8 cellular contexts compared by ENCODE assay signal in the genomic region with DNA sequence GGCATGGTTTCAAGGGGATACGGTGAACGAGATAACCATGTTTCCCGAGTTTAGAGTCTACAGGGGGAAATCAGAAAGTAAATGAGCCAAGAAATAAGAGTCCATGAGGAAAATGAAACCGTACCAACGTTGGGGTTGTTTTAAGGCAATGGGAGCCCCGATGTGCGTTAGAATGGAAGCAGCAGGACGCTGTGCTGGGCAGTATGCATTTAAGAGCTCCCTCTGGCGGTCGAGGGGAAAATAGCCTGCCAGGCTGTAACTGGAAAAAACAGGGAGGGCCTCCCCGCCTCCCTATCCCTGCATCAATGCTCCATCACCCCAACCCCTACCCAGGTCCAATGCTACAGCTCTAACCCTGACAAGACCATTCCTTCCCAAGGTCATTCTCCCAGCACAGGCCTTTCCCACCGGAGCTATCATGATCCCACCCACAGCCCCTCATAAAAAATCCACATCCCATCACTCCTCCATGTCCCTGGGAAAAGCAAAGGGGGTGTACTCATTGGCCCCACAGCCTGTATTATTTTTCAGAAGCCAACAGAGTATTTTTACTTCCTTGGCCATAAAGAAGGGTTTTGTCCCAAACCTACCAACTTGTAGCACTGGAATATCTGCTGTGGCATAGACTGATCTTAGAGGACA.
A peak's percentile ranks its signal among the peaks of the same experiment; 100 is the strongest.
DNase-seq lines count a peak whose midpoint lies in the region; ATAC-seq and TF ChIP-seq lines count a peak whose summit lies in the region.

No MANE protein-coding gene starts in this region.

- ATAC-seq in HG03139 (IDR thresholded peaks at IDR 0.05; ENCODE audit: unreplicated experiment): no peak

- H2AFZ ChIP-seq in OCI-LY3 (ENCODE audit: low read depth, low read length): no peak overlapping the region

- H3K27me3 ChIP-seq in OCI-LY3 (ENCODE audit: low read depth, low read length): peaks cover 15% of the 10 kb centered on the region

- H3K9ac ChIP-seq in OCI-LY3 (ENCODE audit: low read length): no peak overlapping the region

- no peak overlapping the region for H3K27ac ChIP-seq in OCI-LY3 (ENCODE audit: low read length)

- no peaks in the 10 kb centered on the region for H4K20me1 ChIP-seq in OCI-LY3 (ENCODE audit: insufficient read depth, low read length)

- H3K36me3 ChIP-seq in OCI-LY3 (replicated peaks; ENCODE audit: low read depth, low read length): no peaks in the 10 kb centered on the region

- no peak overlapping the region for H3K4me3 ChIP-seq in OCI-LY3 (ENCODE audit: low read length)

- H3K9me3 ChIP-seq in OCI-LY3 (ENCODE audit: insufficient read depth, low read length): no peaks in the 10 kb centered on the region

- H3K79me2 ChIP-seq in OCI-LY3 (ENCODE audit: low read length): no peaks in the 10 kb centered on the region

- peak; percentile 58 for DNase-seq in COLO829 (ENCODE audit: low spot score)
- DNase-seq in HEK293T (ENCODE audit: extremely low spot score): peak; percentile 76
- peak; percentile 25 for DNase-seq in activated naive CD4-positive, alpha-beta T cell treated with anti-CD3 and anti-CD28 coated beads, Interleukin-2, amount 50 U/mL, for 16 hours
- peak in 27 of 51 donors; percentile 2 to 61 (median 11) for DNase-seq in hypothalamus (lab: John Stamatoyannopoulos, UW)
- peak; percentile 63 for DNase-seq in stimulated activated CD4-positive, alpha-beta T cell treated with anti-CD3 and anti-CD28 coated beads, Interleukin-15, amount 100 ng/mL, for 24 hours
- DNase-seq in GOT3 (lab: John Stamatoyannopoulos, UW): no peak

- CTCF ChIA-PET in HEK293T (lab: Yijun Ruan, JAX): interaction anchor here (0.5 to 4.1 kb wide), 11 partner anchors 12 to 1460 kb away, joined by 3 to 32 read pairs (median 3); a partner anchor contains a TSS

- no peaks in the 10 kb centered on the region for H3K4me1 ChIP-seq in OCI-LY3 (ENCODE audit: low read length)

- H3K4me2 ChIP-seq in OCI-LY3 (ENCODE audit: low read length): no peak overlapping the region

- POLR2A ChIA-PET in HEK293T (lab: Yijun Ruan, JAX): no interaction called here

- peak; percentile 79 for TF ChIP-seq CTCF in OCI-LY3 (IDR thresholded peaks at IDR 0.05; ENCODE audit: low read depth, low read length)

TF ChIP-seq in HEK293T, 16 proteins besides CTCF, POLR2A, EP300 and RAD21:
- TF ChIP-seq ZNF384 (IDR thresholded peaks at IDR 0.05): no peak
- TF ChIP-seq FOXK2 (IDR thresholded peaks at IDR 0.05): no peak
- TF ChIP-seq L3MBTL2 (conservative IDR thresholded peaks at IDR 0.05): no peak
- TF ChIP-seq LEF1 (IDR thresholded peaks at IDR 0.05; ENCODE audit: borderline replicate concordance): no peak
- no peak for TF ChIP-seq HDGF (IDR thresholded peaks at IDR 0.05; ENCODE audit: borderline replicate concordance)
- TF ChIP-seq ELF4 (IDR thresholded peaks at IDR 0.05): no peak
- no peak for TF ChIP-seq FOXM1 (IDR thresholded peaks at IDR 0.05; ENCODE audit: borderline replicate concordance)
- TF ChIP-seq, protein P1, sequence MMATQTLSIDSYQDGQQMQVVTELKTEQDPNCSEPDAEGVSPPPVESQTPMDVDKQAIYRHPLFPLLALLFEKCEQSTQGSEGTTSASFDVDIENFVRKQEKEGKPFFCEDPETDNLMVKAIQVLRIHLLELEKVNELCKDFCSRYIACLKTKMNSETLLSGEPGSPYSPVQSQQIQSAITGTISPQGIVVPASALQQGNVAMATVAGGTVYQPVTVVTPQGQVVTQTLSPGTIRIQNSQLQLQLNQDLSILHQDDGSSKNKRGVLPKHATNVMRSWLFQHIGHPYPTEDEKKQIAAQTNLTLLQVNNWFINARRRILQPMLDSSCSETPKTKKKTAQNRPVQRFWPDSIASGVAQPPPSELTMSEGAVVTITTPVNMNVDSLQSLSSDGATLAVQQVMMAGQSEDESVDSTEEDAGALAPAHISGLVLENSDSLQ (IDR thresholded peaks at IDR 0.05): no peak
- no peak for TF ChIP-seq ARNT (IDR thresholded peaks at IDR 0.05)
- TF ChIP-seq BHLHE40 (IDR thresholded peaks at IDR 0.05; ENCODE audit: borderline replicate concordance): no peak
- TF ChIP-seq FOXA1 (IDR thresholded peaks at IDR 0.05): no peak
- TF ChIP-seq NFRKB (IDR thresholded peaks at IDR 0.05): no peak
- no peak for TF ChIP-seq CTBP1 (IDR thresholded peaks at IDR 0.05; ENCODE audit: borderline replicate concordance)
